In the genomic region with DNA sequence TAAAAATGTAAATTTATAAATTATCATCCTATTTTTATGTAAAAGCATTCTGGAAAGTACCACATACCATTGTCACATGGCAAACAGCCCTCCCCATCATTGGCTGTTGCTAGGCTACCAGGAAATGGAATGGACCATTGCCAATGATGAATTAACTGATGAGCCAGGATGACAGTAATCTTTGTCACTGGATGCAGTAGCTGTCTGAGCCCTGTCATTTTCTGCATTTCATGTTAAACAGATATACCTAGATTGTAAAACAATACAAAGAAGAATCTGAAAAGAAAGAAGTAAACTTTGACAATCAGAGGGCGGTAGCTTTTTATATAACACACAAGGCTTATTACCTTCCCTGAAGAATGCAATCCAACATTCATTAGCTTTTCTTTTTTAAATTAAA, we compare ENCODE assay signal across 4 cellular contexts.
TF ChIP-seq lines count a peak whose summit lies in the region.

No MANE protein-coding gene starts in this region.

TF ChIP-seq in SK-N-SH, 30 proteins besides CTCF, POLR2A, EP300 and RAD21:
- TF ChIP-seq MEF2A (IDR thresholded peaks at IDR 0.05; ENCODE audit: borderline replicate concordance, low read depth) (no peak), SMC3 (IDR thresholded peaks at IDR 0.05; ENCODE audit: low read depth, low read length) (no peak), RCOR1 (IDR thresholded peaks at IDR 0.05; ENCODE audit: low read length) (no peak), NRF1 (IDR thresholded peaks at IDR 0.05; ENCODE audit: low read depth, low read length) (no peak), YY1 (IDR thresholded peaks at IDR 0.05; ENCODE audit: low read depth) (no peak)
- TF ChIP-seq, protein P1, sequence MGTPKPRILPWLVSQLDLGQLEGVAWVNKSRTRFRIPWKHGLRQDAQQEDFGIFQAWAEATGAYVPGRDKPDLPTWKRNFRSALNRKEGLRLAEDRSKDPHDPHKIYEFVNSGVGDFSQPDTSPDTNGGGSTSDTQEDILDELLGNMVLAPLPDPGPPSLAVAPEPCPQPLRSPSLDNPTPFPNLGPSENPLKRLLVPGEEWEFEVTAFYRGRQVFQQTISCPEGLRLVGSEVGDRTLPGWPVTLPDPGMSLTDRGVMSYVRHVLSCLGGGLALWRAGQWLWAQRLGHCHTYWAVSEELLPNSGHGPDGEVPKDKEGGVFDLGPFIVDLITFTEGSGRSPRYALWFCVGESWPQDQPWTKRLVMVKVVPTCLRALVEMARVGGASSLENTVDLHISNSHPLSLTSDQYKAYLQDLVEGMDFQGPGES (IDR thresholded peaks at IDR 0.05; ENCODE audit: low read depth, low read length), result no peak
- TF ChIP-seq, protein P2, sequence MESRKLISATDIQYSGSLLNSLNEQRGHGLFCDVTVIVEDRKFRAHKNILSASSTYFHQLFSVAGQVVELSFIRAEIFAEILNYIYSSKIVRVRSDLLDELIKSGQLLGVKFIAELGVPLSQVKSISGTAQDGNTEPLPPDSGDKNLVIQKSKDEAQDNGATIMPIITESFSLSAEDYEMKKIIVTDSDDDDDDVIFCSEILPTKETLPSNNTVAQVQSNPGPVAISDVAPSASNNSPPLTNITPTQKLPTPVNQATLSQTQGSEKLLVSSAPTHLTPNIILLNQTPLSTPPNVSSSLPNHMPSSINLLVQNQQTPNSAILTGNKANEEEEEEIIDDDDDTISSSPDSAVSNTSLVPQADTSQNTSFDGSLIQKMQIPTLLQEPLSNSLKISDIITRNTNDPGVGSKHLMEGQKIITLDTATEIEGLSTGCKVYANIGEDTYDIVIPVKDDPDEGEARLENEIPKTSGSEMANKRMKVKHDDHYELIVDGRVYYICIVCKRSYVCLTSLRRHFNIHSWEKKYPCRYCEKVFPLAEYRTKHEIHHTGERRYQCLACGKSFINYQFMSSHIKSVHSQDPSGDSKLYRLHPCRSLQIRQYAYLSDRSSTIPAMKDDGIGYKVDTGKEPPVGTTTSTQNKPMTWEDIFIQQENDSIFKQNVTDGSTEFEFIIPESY (IDR thresholded peaks at IDR 0.05; ENCODE audit: borderline replicate concordance, low read depth), result no peak

TF ChIP-seq in SK-N-SH treated with all-trans-retinoic acid at 6 μM for 48 hours, 23 proteins besides CTCF, POLR2A, EP300 and RAD21 (continues in another document):
- TF ChIP-seq BACH2 (CRISPR knock-in tag; IDR thresholded peaks at IDR 0.05; ENCODE audit: borderline replicate concordance) (no peak), TSHZ2 (CRISPR knock-in tag; IDR thresholded peaks at IDR 0.05) (no peak), GLIS3 (CRISPR knock-in tag; IDR thresholded peaks at IDR 0.05) (no peak), POU6F1 (CRISPR knock-in tag; IDR thresholded peaks at IDR 0.05; ENCODE audit: borderline replicate concordance, low read depth) (no peak), ZFP30 (CRISPR knock-in tag; IDR thresholded peaks at IDR 0.05) (no peak), CSDC2 (CRISPR knock-in tag; IDR thresholded peaks at IDR 0.05) (no peak), ZNF565 (CRISPR knock-in tag; conservative IDR thresholded peaks at IDR 0.05; ENCODE audit: low read depth) (no peak)

TF ChIP-seq in WTC11, 78 proteins besides CTCF, POLR2A, EP300 and RAD21:
- TF ChIP-seq, protein P3, sequence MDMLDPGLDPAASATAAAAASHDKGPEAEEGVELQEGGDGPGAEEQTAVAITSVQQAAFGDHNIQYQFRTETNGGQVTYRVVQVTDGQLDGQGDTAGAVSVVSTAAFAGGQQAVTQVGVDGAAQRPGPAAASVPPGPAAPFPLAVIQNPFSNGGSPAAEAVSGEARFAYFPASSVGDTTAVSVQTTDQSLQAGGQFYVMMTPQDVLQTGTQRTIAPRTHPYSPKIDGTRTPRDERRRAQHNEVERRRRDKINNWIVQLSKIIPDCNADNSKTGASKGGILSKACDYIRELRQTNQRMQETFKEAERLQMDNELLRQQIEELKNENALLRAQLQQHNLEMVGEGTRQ (CRISPR knock-in tag; IDR thresholded peaks at IDR 0.05), result 0 out of 2 replicates have a peak, but pooled peaks have one; percentile 17
- TF ChIP-seq, protein P4, sequence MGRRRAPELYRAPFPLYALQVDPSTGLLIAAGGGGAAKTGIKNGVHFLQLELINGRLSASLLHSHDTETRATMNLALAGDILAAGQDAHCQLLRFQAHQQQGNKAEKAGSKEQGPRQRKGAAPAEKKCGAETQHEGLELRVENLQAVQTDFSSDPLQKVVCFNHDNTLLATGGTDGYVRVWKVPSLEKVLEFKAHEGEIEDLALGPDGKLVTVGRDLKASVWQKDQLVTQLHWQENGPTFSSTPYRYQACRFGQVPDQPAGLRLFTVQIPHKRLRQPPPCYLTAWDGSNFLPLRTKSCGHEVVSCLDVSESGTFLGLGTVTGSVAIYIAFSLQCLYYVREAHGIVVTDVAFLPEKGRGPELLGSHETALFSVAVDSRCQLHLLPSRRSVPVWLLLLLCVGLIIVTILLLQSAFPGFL (CRISPR knock-in tag; IDR thresholded peaks at IDR 0.05; ENCODE audit: borderline replicate concordance), result no peak
- TF ChIP-seq NFATC4 (CRISPR knock-in tag; IDR thresholded peaks at IDR 0.05), result no peak

TF ChIP-seq in H1, 55 proteins besides CTCF, POLR2A, EP300 and RAD21:
- TF ChIP-seq, protein P3 (IDR thresholded peaks at IDR 0.05; ENCODE audit: low read length), result peak; percentile 34; the same call in 1 of the 2 replicates
- no peak for TF ChIP-seq SIRT6 (IDR thresholded peaks at IDR 0.05; ENCODE audit: low read length)
